Comparison of ENCODE assay signal across 4 cellular contexts in the genomic region with DNA sequence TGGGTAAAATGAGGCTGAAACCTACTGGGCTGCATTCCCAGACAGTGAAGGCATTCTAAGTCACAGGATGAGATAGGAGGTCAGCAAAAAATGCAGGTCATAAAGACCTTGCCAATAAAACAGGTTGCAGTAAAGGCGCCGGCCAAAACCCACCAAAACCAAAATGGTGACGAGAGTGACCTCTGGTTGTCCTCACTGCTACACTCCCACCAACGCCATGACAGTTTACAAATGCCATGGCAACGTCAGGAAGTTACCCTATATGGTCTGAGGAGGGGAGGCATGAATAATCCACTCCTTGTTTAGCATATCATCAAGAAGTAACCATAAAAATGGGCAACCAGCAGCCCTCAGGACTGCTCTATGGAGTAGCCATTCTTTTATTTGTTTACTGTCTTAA.
DNase-seq lines count a peak whose midpoint lies in the region; ATAC-seq, FAIRE-seq and TF ChIP-seq lines count a peak whose summit lies in the region.
"Not testable (repeated sequence)": the region's sequence is repeated elsewhere in the genome, so short reads cannot be mapped to it uniquely, and the experiment has no call there.

No MANE protein-coding gene starts in this region.

- not testable (repeated sequence) for H3K4me2 ChIP-seq in K562 (ENCODE audit: insufficient read depth, low read length)
- H3K4me2 ChIP-seq in smooth muscle cell: peak overlapping the region; percentile 14

- H4K20me1 ChIP-seq in K562 (replicated peaks; ENCODE audit: control insufficient read depth, insufficient read depth, low read length); smooth muscle cell (ENCODE audit: low read depth): not testable (repeated sequence)

- H3K4me3 ChIP-seq in K562, smooth muscle cell: not testable (repeated sequence)

- intact Hi-C loops in K562 (cut with micrococcal nuclease): not testable (repeated sequence)

- ATAC-seq in K562: peak; percentile 40; the same call in 2 of the 3 replicates

- TF ChIP-seq RAD21 in K562 (CRISPR knock-in tag; conservative IDR thresholded peaks at IDR 0.05 in 1 of 2, IDR thresholded peaks at IDR 0.05 in 1 of 2): not testable (repeated sequence)

- H3K27me3 ChIP-seq in K562 (ENCODE audit: control insufficient read depth in 2 of 2, insufficient read depth in 2 of 2, low read length in 2 of 2); smooth muscle cell (ENCODE audit: low read depth): not testable (repeated sequence)

- H3K9ac ChIP-seq in K562 (ENCODE audit: insufficient read depth in 1 of 2, low read depth in 2 of 2, low read length in 2 of 2): not testable (repeated sequence)
- peak overlapping the region; percentile 64 for H3K9ac ChIP-seq in smooth muscle cell (ENCODE audit: low read depth)

- 9% methylated on average over 5 of the region's 5 CpGs for WGBS in K562 (ENCODE audit: insufficient coverage, low coverage, missing lambda C conversion rate)
- WGBS in smooth muscle cell (ENCODE audit: low lambda C conversion rate): 25% methylated on average over 5 of the region's 5 CpGs

- not testable (repeated sequence) for H3K4me1 ChIP-seq in K562 (replicated peaks in 1 of 2; ENCODE audit: control insufficient read depth in 2 of 2, insufficient read depth in 2 of 2, low read length in 2 of 2); smooth muscle cell (ENCODE audit: low read depth)

- CTCF ChIA-PET in K562 (lab: Yijun Ruan, JAX; ENCODE audit: low intra/inter-chr PET ratio): not testable (repeated sequence)

- TF ChIP-seq CTCF in K562 (IDR thresholded peaks at IDR 0.05 in 2 of 3, conservative IDR thresholded peaks at IDR 0.05 in 1 of 3; ENCODE audit: insufficient read depth in 2 of 3, low read depth in 1 of 3, low read length in 3 of 3); smooth muscle cell (IDR thresholded peaks at IDR 0.05; ENCODE audit: borderline replicate concordance, insufficient read depth, poor library complexity, severe bottlenecking): not testable (repeated sequence)

- H3K27ac ChIP-seq in K562 (ENCODE audit: extremely low read depth, low read depth, low read length) (peak overlapping the region; percentile 37; the same call in 1 of the 3 replicates), smooth muscle cell (ENCODE audit: low read depth) (peak overlapping the region; percentile 95)

- H2AFZ ChIP-seq in K562 (ENCODE audit: low read depth, low read length): peak overlapping the region; percentile 73
- H2AFZ ChIP-seq in smooth muscle cell (ENCODE audit: low read depth): not testable (repeated sequence)

- H3K9me1 ChIP-seq in K562 (ENCODE audit: control insufficient read depth, insufficient read depth, low read length): not testable (repeated sequence)

- not testable (repeated sequence) for H3K9me3 ChIP-seq in K562 (replicated peaks; ENCODE audit: control insufficient read depth, insufficient read depth, low read depth, low read length); smooth muscle cell (replicated peaks; ENCODE audit: low read depth)

- TF ChIP-seq EP300 in K562 (IDR thresholded peaks at IDR 0.05; ENCODE audit: low read length): not testable (repeated sequence)

- in situ Hi-C loops in K562 (cut with MboI): not testable (repeated sequence)

- not testable (repeated sequence) for TF ChIP-seq POLR2A in K562 (conservative IDR thresholded peaks at IDR 0.05)

- POLR2A ChIA-PET in K562 (lab: Yijun Ruan, JAX): interaction anchor here (0.9 kb wide), 1 partner anchor 12 kb away, joined by 3 read pairs; no protein-coding TSS in a partner anchor

- not testable (repeated sequence) for H3K36me3 ChIP-seq in K562 (ENCODE audit: control insufficient read depth, insufficient read depth, low read length); smooth muscle cell (ENCODE audit: low read depth)

- H3F3A ChIP-seq in smooth muscle cell (ENCODE audit: low read depth): not testable (repeated sequence)

- peak; percentile 18 for DNase-seq in ELF-1 (ENCODE audit: low read depth, low spot score)
- not testable (repeated sequence) for DNase-seq in K562 (ENCODE audit: extremely low read depth in 1 of 4, low spot score in 3 of 4); smooth muscle cell (lab: John Stamatoyannopoulos, UW; ENCODE audit: unreplicated experiment)
- peak; percentile 93 for DNase-seq in islet precursor cell

- not testable (repeated sequence) for FAIRE-seq in K562 (lab: Jason Lieb, UNC)

- BruUV-seq in K562 (replicated peaks; lab: Mats Ljungman, UMichigan): not testable (repeated sequence)

- H3K79me2 ChIP-seq in K562 (ENCODE audit: control insufficient read depth, insufficient read depth, low read length); smooth muscle cell (ENCODE audit: low read depth): not testable (repeated sequence)

TF ChIP-seq in K562, 482 proteins besides CTCF, POLR2A, EP300 and RAD21:
- TF ChIP-seq DMBX1 (CRISPR knock-in tag; IDR thresholded peaks at IDR 0.05; ENCODE audit: borderline replicate concordance): peak; percentile 49; the same call in 1 of the 2 replicates
- TF ChIP-seq ZNF644 (tag; IDR thresholded peaks at IDR 0.05; ENCODE audit: low read depth): 0 out of 2 replicates have a peak, but pooled peaks have one; percentile 49
- 0 out of 2 replicates have a peak, but pooled peaks have one; percentile 28 for TF ChIP-seq SMAD4 (CRISPR knock-in tag; conservative IDR thresholded peaks at IDR 0.05)
- TF ChIP-seq RFX1 (IDR thresholded peaks at IDR 0.05): peak; percentile 80
- TF ChIP-seq SRF (CRISPR knock-in tag; IDR thresholded peaks at IDR 0.05): peak; percentile 74 to 95; a peak in 2 of 4 replicates
- not testable (repeated sequence) for TF ChIP-seq NR2C2 (CRISPR knock-in tag; IDR thresholded peaks at IDR 0.05)
- TF ChIP-seq NR2C2 (tag; IDR thresholded peaks at IDR 0.05): 0 out of 2 replicates have a peak, but pooled peaks have one; percentile 33
- peak in 2 of 3 experiments; percentile 26 to 67 for TF ChIP-seq YY1 (IDR thresholded peaks at IDR 0.05; ENCODE audit: borderline replicate concordance in 1 of 3, control insufficient read depth in 1 of 3, extremely low read depth in 1 of 3, insufficient read depth in 3 of 3, insufficient read length in 1 of 3, insufficient replicate concordance in 2 of 3, low read depth in 1 of 3, low read length in 2 of 3)
- TF ChIP-seq ESRRA (IDR thresholded peaks at IDR 0.05; ENCODE audit: borderline replicate concordance, low read depth): peak; percentile 92
